Comparison of ENCODE assay signal across 8 cellular contexts in genomic region chr3:185935465-185936263, GRCh38. TPM values are rescaled to one million over a fixed set of nuclear protein-coding genes. Genes with fewer than 3 reads are reported as not detected.
DNase-seq lines count a peak whose midpoint lies in the region; ATAC-seq and TF ChIP-seq lines count a peak whose summit lies in the region.

No MANE protein-coding gene starts in this region.

- no peaks in the 10 kb centered on the region for H3K9me3 ChIP-seq in SK-N-SH
- no peaks in the 10 kb centered on the region for H3K9me3 ChIP-seq in hepatocyte (ENCODE audit: low read depth)

- POLR2A ChIA-PET in SK-N-SH (lab: Yijun Ruan, JAX): interaction anchor here (0.8 kb wide), 1 partner anchor 275 kb away, joined by 3 read pairs; no protein-coding TSS in a partner anchor

- H3K27ac ChIP-seq in SK-N-SH (ENCODE audit: low read depth in 2 of 2, low read length in 1 of 2) (peak overlapping the region in 1 of 2 experiments; percentile 99; a peak in 1 of 4 replicates), hepatocyte (peak overlapping the region; percentile 100)

- H3K27me3 Mint-ChIP-seq in stimulated activated naive CD8-positive, alpha-beta T cell treated with anti-CD3 and anti-CD28 coated beads, Interleukin-15, amount 100 ng/mL, for 72 hours: no peaks in the 10 kb centered on the region

- no peak for TF ChIP-seq RAD21 in SK-N-SH (IDR thresholded peaks at IDR 0.05; ENCODE audit: low read length)

- H4K20me1 ChIP-seq in SK-N-SH (ENCODE audit: insufficient read depth) (peaks cover 66% of the 10 kb centered on the region), hepatocyte (ENCODE audit: insufficient read depth, poor library complexity, severe bottlenecking) (peaks cover 65% of the 10 kb centered on the region)

- peaks cover 19 to 33% of the 10 kb centered on the region in 2 experiments for H3K4me1 ChIP-seq in SK-N-SH (ENCODE audit: control insufficient read depth in 1 of 2, insufficient read depth in 2 of 2, low read depth in 1 of 2, low read length in 1 of 2)
- H3K4me1 ChIP-seq in hepatocyte (ENCODE audit: insufficient read depth): peaks cover 38% of the 10 kb centered on the region

- peaks cover 18% of the 10 kb centered on the region for H3F3A ChIP-seq in SK-N-SH (replicated peaks; ENCODE audit: insufficient read depth)

- peak overlapping the region; percentile 99 for H3K4me3 Mint-ChIP-seq in stimulated activated naive CD8-positive, alpha-beta T cell treated with anti-CD3 and anti-CD28 coated beads, Interleukin-15, amount 100 ng/mL, for 72 hours

- H3K4me3 ChIP-seq in SK-N-SH (ENCODE audit: low read depth in 2 of 2, low read length in 1 of 2) (peak overlapping the region; percentile 99 to 100), WI38 (ENCODE audit: low read depth, low read length) (peak overlapping the region; percentile 100), hepatocyte (peak overlapping the region; percentile 92)

- H3K36me3 ChIP-seq in SK-N-SH (replicated peaks in 1 of 2; ENCODE audit: control insufficient read depth in 1 of 2, insufficient read depth in 2 of 2, low read length in 1 of 2) (peaks cover 12 to 21% of the 10 kb centered on the region in 2 experiments), hepatocyte (replicated peaks; ENCODE audit: insufficient read depth, low read depth) (no peaks in the 10 kb centered on the region)

- H2AFZ ChIP-seq in SK-N-SH (ENCODE audit: low read depth) (no peak overlapping the region), hepatocyte (no peak overlapping the region)

- no peak for ATAC-seq in SK-N-SH treated with all-trans-retinoic acid at 6 μM for 48 hours
- no peak for ATAC-seq in stimulated activated naive CD8-positive, alpha-beta T cell treated with anti-CD3 and anti-CD28 coated beads, Interleukin-15, amount 100 ng/mL, for 72 hours
- no peak for ATAC-seq in HG03378 (IDR thresholded peaks at IDR 0.05; ENCODE audit: unreplicated experiment)

- H3K9me3 Mint-ChIP-seq in stimulated activated naive CD8-positive, alpha-beta T cell treated with anti-CD3 and anti-CD28 coated beads, Interleukin-15, amount 100 ng/mL, for 72 hours: no peaks in the 10 kb centered on the region

- H3K79me2 ChIP-seq in SK-N-SH (ENCODE audit: insufficient read depth) (peaks cover 72% of the 10 kb centered on the region), hepatocyte (peaks cover 71% of the 10 kb centered on the region)

- H3K4me2 ChIP-seq in SK-N-SH (peak overlapping the region; percentile 74), hepatocyte (peak overlapping the region; percentile 93)

- TF ChIP-seq CTCF in SK-N-SH (IDR thresholded peaks at IDR 0.05) (no peak), WI38 (IDR thresholded peaks at IDR 0.05; ENCODE audit: low read depth, low read length) (no peak), hepatocyte (IDR thresholded peaks at IDR 0.05; ENCODE audit: poor library complexity) (no peak)

- no peak for TF ChIP-seq EP300 in SK-N-SH (IDR thresholded peaks at IDR 0.05; ENCODE audit: borderline replicate concordance in 1 of 2, low read depth in 1 of 2, low read length in 1 of 2)

- peak overlapping the region; percentile 100 for H3K27ac Mint-ChIP-seq in stimulated activated naive CD8-positive, alpha-beta T cell treated with anti-CD3 and anti-CD28 coated beads, Interleukin-15, amount 100 ng/mL, for 72 hours

- H3K9me2 ChIP-seq in SK-N-SH (no peaks in the 10 kb centered on the region), hepatocyte (replicated peaks; ENCODE audit: insufficient read depth) (no peaks in the 10 kb centered on the region)

- under 1% methylated on average over 11 of the region's 11 CpGs for WGBS in SK-N-SH (ENCODE audit: low lambda C conversion rate)
- WGBS in hepatocyte (ENCODE audit: low lambda C conversion rate, missing lambda C conversion rate): 2% methylated on average over 11 of the region's 11 CpGs

- CTCF ChIA-PET in SK-N-SH (lab: Yijun Ruan, JAX): interaction anchor here (0.6 to 1.5 kb wide), 4 partner anchors 8 to 201 kb away, joined by 3 to 4 read pairs (median 3); no protein-coding TSS in a partner anchor

- peak overlapping the region; percentile 100 for H3K9ac ChIP-seq in SK-N-SH

- DNase-seq in SK-N-SH (no peak), hepatocyte (ENCODE audit: low spot score) (no peak), NCI-H2081 treated with DMSO at 0.1 percent for 48 hours (lab: John Stamatoyannopoulos, UW) (no peak), mesenteric fat pad (ENCODE audit: low spot score) (no peak)
- no peak for DNase-seq in stimulated activated naive CD8-positive, alpha-beta T cell treated with anti-CD3 and anti-CD28 coated beads, Interleukin-15, amount 100 ng/mL, for 72 hours

- H3K27me3 ChIP-seq in SK-N-SH (ENCODE audit: insufficient read depth) (no peaks in the 10 kb centered on the region), hepatocyte (no peaks in the 10 kb centered on the region)

- H3K4me1 Mint-ChIP-seq in stimulated activated naive CD8-positive, alpha-beta T cell treated with anti-CD3 and anti-CD28 coated beads, Interleukin-15, amount 100 ng/mL, for 72 hours: peaks cover 57% of the 10 kb centered on the region

TF ChIP-seq in SK-N-SH, 30 proteins besides CTCF, POLR2A, EP300 and RAD21:
- peak; percentile 10; the same call in 1 of the 2 replicates for TF ChIP-seq POLR2AphosphoS5 (IDR thresholded peaks at IDR 0.05; ENCODE audit: low read depth, low read length)
- TF ChIP-seq, protein P1, sequence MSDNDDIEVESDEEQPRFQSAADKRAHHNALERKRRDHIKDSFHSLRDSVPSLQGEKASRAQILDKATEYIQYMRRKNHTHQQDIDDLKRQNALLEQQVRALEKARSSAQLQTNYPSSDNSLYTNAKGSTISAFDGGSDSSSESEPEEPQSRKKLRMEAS (IDR thresholded peaks at IDR 0.05; ENCODE audit: low read depth): peak; percentile 50; the same call in 1 of the 2 replicates
- TF ChIP-seq SIN3A (IDR thresholded peaks at IDR 0.05; ENCODE audit: borderline replicate concordance, low read depth, low read length): peak; percentile 8; the same call in 1 of the 2 replicates
- TF ChIP-seq GATA2 (CRISPR knock-in tag; IDR thresholded peaks at IDR 0.05): no peak
- peak; percentile 88 for TF ChIP-seq MXI1 (IDR thresholded peaks at IDR 0.05; ENCODE audit: low read depth, low read length)

TF ChIP-seq in SK-N-SH treated with all-trans-retinoic acid at 6 μM for 48 hours, 23 proteins besides CTCF, POLR2A, EP300 and RAD21:
- TF ChIP-seq ISL1 (CRISPR knock-in tag; IDR thresholded peaks at IDR 0.05) (no peak), ZNF8 (CRISPR knock-in tag; IDR thresholded peaks at IDR 0.05) (no peak), PPARA (CRISPR knock-in tag; IDR thresholded peaks at IDR 0.05; ENCODE audit: borderline replicate concordance) (no peak), TCF4 (CRISPR knock-in tag; IDR thresholded peaks at IDR 0.05; ENCODE audit: borderline replicate concordance) (no peak), TOX (CRISPR knock-in tag; IDR thresholded peaks at IDR 0.05; ENCODE audit: borderline replicate concordance) (no peak), OSR1 (CRISPR knock-in tag; IDR thresholded peaks at IDR 0.05) (no peak), ZFP3 (CRISPR knock-in tag; IDR thresholded peaks at IDR 0.05) (no peak)
- TF ChIP-seq, protein P2, sequence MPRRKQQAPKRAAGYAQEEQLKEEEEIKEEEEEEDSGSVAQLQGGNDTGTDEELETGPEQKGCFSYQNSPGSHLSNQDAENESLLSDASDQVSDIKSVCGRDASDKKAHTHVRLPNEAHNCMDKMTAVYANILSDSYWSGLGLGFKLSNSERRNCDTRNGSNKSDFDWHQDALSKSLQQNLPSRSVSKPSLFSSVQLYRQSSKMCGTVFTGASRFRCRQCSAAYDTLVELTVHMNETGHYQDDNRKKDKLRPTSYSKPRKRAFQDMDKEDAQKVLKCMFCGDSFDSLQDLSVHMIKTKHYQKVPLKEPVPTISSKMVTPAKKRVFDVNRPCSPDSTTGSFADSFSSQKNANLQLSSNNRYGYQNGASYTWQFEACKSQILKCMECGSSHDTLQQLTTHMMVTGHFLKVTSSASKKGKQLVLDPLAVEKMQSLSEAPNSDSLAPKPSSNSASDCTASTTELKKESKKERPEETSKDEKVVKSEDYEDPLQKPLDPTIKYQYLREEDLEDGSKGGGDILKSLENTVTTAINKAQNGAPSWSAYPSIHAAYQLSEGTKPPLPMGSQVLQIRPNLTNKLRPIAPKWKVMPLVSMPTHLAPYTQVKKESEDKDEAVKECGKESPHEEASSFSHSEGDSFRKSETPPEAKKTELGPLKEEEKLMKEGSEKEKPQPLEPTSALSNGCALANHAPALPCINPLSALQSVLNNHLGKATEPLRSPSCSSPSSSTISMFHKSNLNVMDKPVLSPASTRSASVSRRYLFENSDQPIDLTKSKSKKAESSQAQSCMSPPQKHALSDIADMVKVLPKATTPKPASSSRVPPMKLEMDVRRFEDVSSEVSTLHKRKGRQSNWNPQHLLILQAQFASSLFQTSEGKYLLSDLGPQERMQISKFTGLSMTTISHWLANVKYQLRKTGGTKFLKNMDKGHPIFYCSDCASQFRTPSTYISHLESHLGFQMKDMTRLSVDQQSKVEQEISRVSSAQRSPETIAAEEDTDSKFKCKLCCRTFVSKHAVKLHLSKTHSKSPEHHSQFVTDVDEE (CRISPR knock-in tag; IDR thresholded peaks at IDR 0.05): no peak
- TF ChIP-seq, protein P3, sequence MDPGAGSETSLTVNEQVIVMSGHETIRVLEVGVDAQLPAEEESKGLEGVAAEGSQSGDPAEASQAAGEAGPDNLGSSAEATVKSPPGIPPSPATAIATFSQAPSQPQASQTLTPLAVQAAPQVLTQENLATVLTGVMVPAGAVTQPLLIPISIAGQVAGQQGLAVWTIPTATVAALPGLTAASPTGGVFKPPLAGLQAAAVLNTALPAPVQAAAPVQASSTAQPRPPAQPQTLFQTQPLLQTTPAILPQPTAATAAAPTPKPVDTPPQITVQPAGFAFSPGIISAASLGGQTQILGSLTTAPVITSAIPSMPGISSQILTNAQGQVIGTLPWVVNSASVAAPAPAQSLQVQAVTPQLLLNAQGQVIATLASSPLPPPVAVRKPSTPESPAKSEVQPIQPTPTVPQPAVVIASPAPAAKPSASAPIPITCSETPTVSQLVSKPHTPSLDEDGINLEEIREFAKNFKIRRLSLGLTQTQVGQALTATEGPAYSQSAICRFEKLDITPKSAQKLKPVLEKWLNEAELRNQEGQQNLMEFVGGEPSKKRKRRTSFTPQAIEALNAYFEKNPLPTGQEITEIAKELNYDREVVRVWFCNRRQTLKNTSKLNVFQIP (CRISPR knock-in tag; IDR thresholded peaks at IDR 0.05; ENCODE audit: borderline replicate concordance, low read depth): no peak

RNA-seq across cellular contexts. Expression of gene TRA2B, which starts 2.1 kb away (rescaled TPM):
- polyA plus RNA-seq in SK-N-SH (2012; rRNA removed) (192 and 212 TPM in 2 replicates), hepatocyte (93.6 and 113 TPM in 2 replicates)
- 185 and 204 TPM in 2 replicates for polyA plus RNA-seq in SK-N-SH (2012; cell fraction: cytosol; rRNA removed)
- polyA plus RNA-seq in SK-N-SH (2012; cell fraction: nucleus; rRNA removed): 311 and 484 TPM in 2 replicates
- total RNA-seq in hepatocyte (129 and 135 TPM in 2 replicates), mesenteric fat pad (117 TPM)
